In the genomic region with DNA sequence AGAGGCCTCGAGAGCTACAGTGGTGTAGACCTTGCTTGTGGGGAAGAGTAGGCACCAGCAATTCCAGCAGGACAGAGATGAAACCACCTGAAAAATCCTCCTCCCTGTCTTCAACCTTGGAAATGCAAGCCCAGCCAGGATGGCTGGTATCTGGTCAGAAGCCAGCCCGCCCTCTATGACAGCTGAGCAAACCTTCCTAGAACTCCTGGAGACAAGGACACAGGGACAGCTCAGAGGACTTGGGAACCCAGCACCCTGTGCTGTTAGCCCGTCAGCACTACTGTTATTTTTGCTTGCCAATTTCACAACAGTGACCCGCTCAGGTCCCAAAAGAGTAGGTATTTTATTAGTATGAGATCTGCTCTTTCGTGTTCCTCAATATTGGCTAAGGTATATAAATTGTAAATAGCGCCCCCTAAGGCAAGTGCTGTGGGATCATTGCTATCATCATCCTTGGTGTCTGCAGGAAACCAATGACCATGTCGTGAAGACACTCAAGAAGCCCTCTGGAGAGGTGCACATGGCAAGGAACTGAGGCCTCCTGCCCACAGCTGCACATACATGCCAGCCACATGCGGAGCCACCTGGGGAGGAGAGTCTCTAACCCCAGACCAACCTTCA, we compare ENCODE assay signal across 13 cellular contexts.
DNase-seq lines count a peak whose midpoint lies in the region; ATAC-seq, FAIRE-seq and TF ChIP-seq lines count a peak whose summit lies in the region.
"Had no signal": no experiment of that assay in that cellular context is flagged by ENCODE, and none has a peak within 500 bp of the region (broad histone marks: within the 10 kb centered on the region; RNA-seq: fewer than 3 reads in every experiment).

No MANE protein-coding gene starts in this region.

- no peaks in the 10 kb centered on the region for H3K9me3 ChIP-seq in BE2C
- H3K9me3 ChIP-seq: adrenal gland had no signal

- no peaks in the 10 kb centered on the region for H3K36me3 Mint-ChIP-seq in GM23338 (ENCODE audit: low read depth)
- H3K36me3 Mint-ChIP-seq: naive thymus-derived CD8-positive, alpha-beta T cell had no signal

- no peak overlapping the region for H3K27ac Mint-ChIP-seq in GM23338

- no peak overlapping the region for H3K27ac ChIP-seq in GM23338 (ENCODE audit: low read depth)
- H3K27ac ChIP-seq: adrenal gland had no signal

- H3K4me3 ChIP-seq in BE2C (ENCODE audit: low read depth, low read length), result no peak overlapping the region
- H3K4me3 ChIP-seq in GM23338, result no peak overlapping the region
- H3K4me3 ChIP-seq: adrenal gland, spleen had no signal

- no peaks in the 10 kb centered on the region for H3K9me3 Mint-ChIP-seq in GM23338
- H3K9me3 Mint-ChIP-seq: naive thymus-derived CD8-positive, alpha-beta T cell had no signal

- H3K4me3 Mint-ChIP-seq in GM23338, result no peak overlapping the region
- H3K4me3 Mint-ChIP-seq: naive thymus-derived CD8-positive, alpha-beta T cell had no signal

- no peak overlapping the region for H3K4me2 ChIP-seq in GM23338

- TF ChIP-seq CTCF in BE2C (IDR thresholded peaks at IDR 0.05; ENCODE audit: low read depth, low read length) (peak; percentile 33), GM23338 (conservative IDR thresholded peaks at IDR 0.05; ENCODE audit: low read depth in 2 of 2) (peak; percentile 67 to 70)

- no peaks in the 10 kb centered on the region for H3K4me1 Mint-ChIP-seq in GM23338

- no peak for DNase-seq in BE2C
- peak; percentile 76 for DNase-seq in GM23338 (ENCODE audit: low spot score)
- peak; percentile 35 for DNase-seq in SK-MEL-5 (ENCODE audit: low read depth, low spot score)
- DNase-seq in islet precursor cell, result peak; percentile 35
- no peak for DNase-seq in GM19239 (ENCODE audit: insufficient read length, low spot score)
- no peak for DNase-seq in medulla oblongata (ENCODE audit: extremely low spot score)
- no peak for DNase-seq in C1 segment of cervical spinal cord (lab: John Stamatoyannopoulos, UW)
- DNase-seq: NCI-H510A, spleen had no signal

- 0 out of 2 replicates have a peak, but pooled peaks cover 3% of the 10 kb centered on the region for H3K9me2 ChIP-seq in GM23338 (ENCODE audit: insufficient read depth)

- H4K20me1 ChIP-seq in GM23338 (replicated peaks; ENCODE audit: insufficient read depth), result no peaks in the 10 kb centered on the region

- no peaks in the 10 kb centered on the region for H3K36me3 ChIP-seq in BE2C
- H3K36me3 ChIP-seq in GM23338 (ENCODE audit: insufficient read depth), result no peaks in the 10 kb centered on the region
- H3K36me3 ChIP-seq: adrenal gland, spleen had no signal

- H2AFZ ChIP-seq in GM23338, result no peak overlapping the region

- in situ Hi-C loops in SK-MEL-5 (cut with HindIII; ENCODE audit: low pct_unique_long_range_greater_than_20kb, low sequenced_read_pairs), result no loop called here

- H3K27me3 Mint-ChIP-seq in GM23338 (ENCODE audit: insufficient read depth, low read depth, poor library complexity), result peaks cover 15% of the 10 kb centered on the region

- H3K79me2 ChIP-seq in GM23338 (replicated peaks; ENCODE audit: insufficient read depth), result no peaks in the 10 kb centered on the region

- ATAC-seq in GM23338 (peak; percentile 81), GM18517 (IDR thresholded peaks at IDR 0.05; ENCODE audit: unreplicated experiment) (no peak)
- ATAC-seq: naive thymus-derived CD8-positive, alpha-beta T cell had no signal

- H3K4me1 ChIP-seq in BE2C (peaks cover 7% of the 10 kb centered on the region), GM23338 (ENCODE audit: insufficient read depth) (no peaks in the 10 kb centered on the region)

- no peaks in the 10 kb centered on the region for H3K27me3 ChIP-seq in BE2C
- no peaks in the 10 kb centered on the region for H3K27me3 ChIP-seq in GM23338 (ENCODE audit: insufficient read depth)
- H3K27me3 ChIP-seq: adrenal gland, spleen had no signal

- no peak for FAIRE-seq in GM19239 (lab: Jason Lieb, UNC)
- FAIRE-seq: endothelial cell of umbilical vein had no signal

- H3F3A ChIP-seq in GM23338 (replicated peaks; ENCODE audit: low read depth), result no peaks in the 10 kb centered on the region

TF ChIP-seq in GM23338, 12 proteins besides CTCF, POLR2A, EP300 and RAD21 (continues in another document):
- TF ChIP-seq STAT1 (IDR thresholded peaks at IDR 0.05; ENCODE audit: unreplicated experiment) (no peak), CREB1 (CRISPR knock-in tag; IDR thresholded peaks at IDR 0.05; ENCODE audit: low read depth) (no peak), ZNF331 (CRISPR knock-in tag; IDR thresholded peaks at IDR 0.05; ENCODE audit: low read depth) (no peak), NANOG (IDR thresholded peaks at IDR 0.05; ENCODE audit: borderline replicate concordance) (no peak), POLR2AphosphoS5 (IDR thresholded peaks at IDR 0.05; ENCODE audit: low read depth) (no peak), EZH2phosphoT487 (IDR thresholded peaks at IDR 0.05; ENCODE audit: unreplicated experiment) (no peak), ZNF114 (CRISPR knock-in tag; IDR thresholded peaks at IDR 0.05) (no peak)
- TF ChIP-seq, protein P1, sequence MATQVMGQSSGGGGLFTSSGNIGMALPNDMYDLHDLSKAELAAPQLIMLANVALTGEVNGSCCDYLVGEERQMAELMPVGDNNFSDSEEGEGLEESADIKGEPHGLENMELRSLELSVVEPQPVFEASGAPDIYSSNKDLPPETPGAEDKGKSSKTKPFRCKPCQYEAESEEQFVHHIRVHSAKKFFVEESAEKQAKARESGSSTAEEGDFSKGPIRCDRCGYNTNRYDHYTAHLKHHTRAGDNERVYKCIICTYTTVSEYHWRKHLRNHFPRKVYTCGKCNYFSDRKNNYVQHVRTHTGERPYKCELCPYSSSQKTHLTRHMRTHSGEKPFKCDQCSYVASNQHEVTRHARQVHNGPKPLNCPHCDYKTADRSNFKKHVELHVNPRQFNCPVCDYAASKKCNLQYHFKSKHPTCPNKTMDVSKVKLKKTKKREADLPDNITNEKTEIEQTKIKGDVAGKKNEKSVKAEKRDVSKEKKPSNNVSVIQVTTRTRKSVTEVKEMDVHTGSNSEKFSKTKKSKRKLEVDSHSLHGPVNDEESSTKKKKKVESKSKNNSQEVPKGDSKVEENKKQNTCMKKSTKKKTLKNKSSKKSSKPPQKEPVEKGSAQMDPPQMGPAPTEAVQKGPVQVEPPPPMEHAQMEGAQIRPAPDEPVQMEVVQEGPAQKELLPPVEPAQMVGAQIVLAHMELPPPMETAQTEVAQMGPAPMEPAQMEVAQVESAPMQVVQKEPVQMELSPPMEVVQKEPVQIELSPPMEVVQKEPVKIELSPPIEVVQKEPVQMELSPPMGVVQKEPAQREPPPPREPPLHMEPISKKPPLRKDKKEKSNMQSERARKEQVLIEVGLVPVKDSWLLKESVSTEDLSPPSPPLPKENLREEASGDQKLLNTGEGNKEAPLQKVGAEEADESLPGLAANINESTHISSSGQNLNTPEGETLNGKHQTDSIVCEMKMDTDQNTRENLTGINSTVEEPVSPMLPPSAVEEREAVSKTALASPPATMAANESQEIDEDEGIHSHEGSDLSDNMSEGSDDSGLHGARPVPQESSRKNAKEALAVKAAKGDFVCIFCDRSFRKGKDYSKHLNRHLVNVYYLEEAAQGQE (IDR thresholded peaks at IDR 0.05; ENCODE audit: unreplicated experiment), result no peak

Comparison
In these comparisons a context has a peak if more than half of its experiments do, and no peak if none do; other contexts are left out.
1. DNase-seq: peak in GM23338 (single experiment), SK-MEL-5 (single experiment) and islet precursor cell (single experiment); none in BE2C (single experiment), GM19239 (single experiment), medulla oblongata (single experiment) and C1 segment of cervical spinal cord (0 of 14).